In genomic region chr22:45535400-45535799, GRCh38 we compare ENCODE assay signal across 24 cellular contexts. TPM values are rescaled to one million over a fixed set of nuclear protein-coding genes. Genes with fewer than 3 reads are reported as not detected.
DNase-seq lines count a peak whose midpoint lies in the region; ATAC-seq and TF ChIP-seq lines count a peak whose summit lies in the region.
"Had no signal": no experiment of that assay in that cellular context is flagged by ENCODE, and none has a peak within 500 bp of the region (broad histone marks: within the 10 kb centered on the region; RNA-seq: fewer than 3 reads in every experiment).

No MANE protein-coding gene starts in this region.

- H3K9me3 ChIP-seq in right atrium auricular region (no peaks in the 10 kb centered on the region), esophagus (ENCODE audit: control insufficient read depth in 2 of 2, insufficient read depth in 1 of 2, low read depth in 1 of 2, low read length in 1 of 2) (no peaks in the 10 kb centered on the region), parathyroid adenoma (ENCODE audit: control insufficient read depth, low read length) (no peaks in the 10 kb centered on the region), uterus (no peaks in the 10 kb centered on the region)
- H3K9me3 ChIP-seq in CD4-positive, alpha-beta memory T cell (ENCODE audit: control insufficient read depth in 1 of 2, low read length in 2 of 2), result no peaks in the 10 kb centered on the region
- H3K9me3 ChIP-seq: BE2C, tibial nerve had no signal

- TF ChIP-seq CTCF in right atrium auricular region (IDR thresholded peaks at IDR 0.05), result no peak
- TF ChIP-seq CTCF in parathyroid adenoma (IDR thresholded peaks at IDR 0.05), result no peak
- no peak for TF ChIP-seq CTCF in uterus (IDR thresholded peaks at IDR 0.05)

- WGBS in esophagus, 2 donors, result 33 to 53% methylated on average over 4 of the region's 4 CpGs

- no peak overlapping the region for H3K9ac ChIP-seq in parathyroid adenoma
- H3K9ac ChIP-seq: GM23248 had no signal

- H3K27me3 ChIP-seq in right atrium auricular region (no peaks in the 10 kb centered on the region), esophagus (ENCODE audit: control insufficient read depth in 1 of 2, insufficient read depth in 2 of 2, low read length in 2 of 2) (no peaks in the 10 kb centered on the region), parathyroid adenoma (ENCODE audit: control insufficient read depth, insufficient read depth, low read length) (no peaks in the 10 kb centered on the region), uterus (no peaks in the 10 kb centered on the region)
- no peaks in the 10 kb centered on the region for H3K27me3 ChIP-seq in CD4-positive, alpha-beta memory T cell (ENCODE audit: insufficient read depth, low read length)
- H3K27me3 ChIP-seq: BE2C had no signal

- no peak overlapping the region for H2AFZ ChIP-seq in parathyroid adenoma
- H2AFZ ChIP-seq: GM23248 had no signal

- H3K4me3 ChIP-seq in right atrium auricular region (no peak overlapping the region), esophagus (ENCODE audit: low read depth in 1 of 2, low read length in 2 of 2) (no peak overlapping the region), parathyroid adenoma (ENCODE audit: low read depth, low read length) (no peak overlapping the region), uterus (no peak overlapping the region)
- no peak overlapping the region for H3K4me3 ChIP-seq in CD4-positive, alpha-beta memory T cell (ENCODE audit: low read length in 2 of 2)
- H3K4me3 ChIP-seq: GM23248, tibial nerve had no signal

- H3K4me1 ChIP-seq in right atrium auricular region (peaks cover 0 to 23% of the 10 kb centered on the region in 2 donors), esophagus (ENCODE audit: control insufficient read depth in 2 of 2, insufficient read depth in 2 of 2, low read length in 1 of 2) (peaks cover 19 to 36% of the 10 kb centered on the region in 2 donors), parathyroid adenoma (peaks cover 52% of the 10 kb centered on the region), uterus (peaks cover 0 to 21% of the 10 kb centered on the region in 2 donors)
- no peaks in the 10 kb centered on the region for H3K4me1 ChIP-seq in CD4-positive, alpha-beta memory T cell (ENCODE audit: insufficient read depth, low read length)

- H3K27ac ChIP-seq in right atrium auricular region (no peak overlapping the region), esophagus (ENCODE audit: low read depth in 2 of 2, low read length in 1 of 2) (peak overlapping the region; percentile 93 to 95), parathyroid adenoma (peak overlapping the region; percentile 97), uterus (peak overlapping the region; percentile 84 to 88)
- H3K27ac ChIP-seq in CD4-positive, alpha-beta memory T cell (ENCODE audit: low read depth, low read length), result no peak overlapping the region
- H3K27ac ChIP-seq: GM23248, tibial nerve, WERI-Rb-1 had no signal

- H3K27ac Mint-ChIP-seq in CD4-positive, alpha-beta memory T cell, result no peak overlapping the region
- H3K27ac Mint-ChIP-seq in activated T-helper 2 cell treated with anti-CD3 and anti-CD28 coated beads, Interferon-gamma antibody, Interleukin-2, Interleukin-4, amounts not matched to agents 10 μg/mL and 5 μg/mL and 100 μg/mL, durations not matched to agents 14 hours and 24 hours and 36 hours, result no peak overlapping the region
- H3K27ac Mint-ChIP-seq: activated naive CD8-positive, alpha-beta T cell treated with anti-CD3 and anti-CD28 coated beads for 36 hours; natural killer cell; stimulated activated naive B cell treated with anti-CD40 and anti-IgM and Interleukin-4, amounts not matched to agents 10 μg/mL and 1 μg/mL and 100 μg/mL, for 72 hours; T-helper 2 cell treated with Interferon-gamma antibody and Interleukin-4, amounts not matched to agents 5 μg/mL and 100 μg/mL, for 36 hours had no signal

- H3K79me2 ChIP-seq in parathyroid adenoma, result peaks cover 5% of the 10 kb centered on the region

- H3K27me3 Mint-ChIP-seq in CD4-positive, alpha-beta memory T cell, result peaks cover 2 to 5% of the 10 kb centered on the region in 2 donors
- no peaks in the 10 kb centered on the region for H3K27me3 Mint-ChIP-seq in activated T-helper 2 cell treated with anti-CD3 and anti-CD28 coated beads, Interferon-gamma antibody, Interleukin-2, Interleukin-4, amounts not matched to agents 10 μg/mL and 5 μg/mL and 100 μg/mL, durations not matched to agents 14 hours and 24 hours and 36 hours (ENCODE audit: low read depth)
- H3K27me3 Mint-ChIP-seq: activated naive CD8-positive, alpha-beta T cell treated with anti-CD3 and anti-CD28 coated beads for 36 hours had no signal

- ATAC-seq in Right ventricle myocardium inferior (no peak), Right ventricle myocardium superior (ENCODE audit: poor library complexity) (no peak)
- ATAC-seq: left cardiac atrium; natural killer cell; stimulated activated naive B cell treated with anti-CD40 and anti-IgM and Interleukin-4, amounts not matched to agents 10 μg/mL and 1 μg/mL and 100 μg/mL, for 72 hours had no signal

- CTCF ChIA-PET in CD4-positive, alpha-beta memory T cell (lab: Charles Lee; ENCODE audit: partially characterized antibody), result no interaction called here

- intact Hi-C loops in Right ventricle myocardium inferior (cut with DNase I), result no loop called here
- intact Hi-C loops in uterus (cut with DNase I; ENCODE audit: low total_unique reads), result no loop called here
- intact Hi-C loops in CD4-positive, alpha-beta memory T cell (cut with micrococcal nuclease), result no loop called here
- intact Hi-C loops in activated T-helper 2 cell treated with anti-CD3 and anti-CD28 coated beads, Interferon-gamma antibody, Interleukin-2, Interleukin-4, amounts not matched to agents 10 μg/mL and 5 μg/mL and 100 μg/mL, durations not matched to agents 14 hours and 24 hours and 36 hours (cut with micrococcal nuclease), result no loop called here
- intact Hi-C loops in Right ventricle myocardium superior (cut with DNase I), result no loop called here

- H3K4me2 ChIP-seq in parathyroid adenoma (ENCODE audit: low read length), result no peak overlapping the region

- peaks cover 20% of the 10 kb centered on the region for H3K36me3 ChIP-seq in right atrium auricular region
- no peaks in the 10 kb centered on the region for H3K36me3 ChIP-seq in esophagus (ENCODE audit: control insufficient read depth in 2 of 2, insufficient read depth in 2 of 2, low read length in 1 of 2)
- H3K36me3 ChIP-seq in parathyroid adenoma (ENCODE audit: control insufficient read depth, insufficient read depth, low read length), result no peaks in the 10 kb centered on the region
- no peaks in the 10 kb centered on the region for H3K36me3 ChIP-seq in uterus
- no peaks in the 10 kb centered on the region for H3K36me3 ChIP-seq in CD4-positive, alpha-beta memory T cell (ENCODE audit: insufficient read depth, low read length)
- H3K36me3 ChIP-seq: BE2C, tibial nerve had no signal

- no peaks in the 10 kb centered on the region for H3K36me3 Mint-ChIP-seq in CD4-positive, alpha-beta memory T cell
- H3K36me3 Mint-ChIP-seq in activated T-helper 2 cell treated with anti-CD3 and anti-CD28 coated beads, Interferon-gamma antibody, Interleukin-2, Interleukin-4, amounts not matched to agents 10 μg/mL and 5 μg/mL and 100 μg/mL, durations not matched to agents 14 hours and 24 hours and 36 hours (ENCODE audit: low read depth), result no peaks in the 10 kb centered on the region
- H3K36me3 Mint-ChIP-seq: activated naive CD8-positive, alpha-beta T cell treated with anti-CD3 and anti-CD28 coated beads for 36 hours; natural killer cell; stimulated activated naive B cell treated with anti-CD40 and anti-IgM and Interleukin-4, amounts not matched to agents 10 μg/mL and 1 μg/mL and 100 μg/mL, for 72 hours had no signal

- H3K4me3 Mint-ChIP-seq in CD4-positive, alpha-beta memory T cell, result no peak overlapping the region
- H3K4me3 Mint-ChIP-seq in activated T-helper 2 cell treated with anti-CD3 and anti-CD28 coated beads, Interferon-gamma antibody, Interleukin-2, Interleukin-4, amounts not matched to agents 10 μg/mL and 5 μg/mL and 100 μg/mL, durations not matched to agents 14 hours and 24 hours and 36 hours (ENCODE audit: low read depth), result no peak overlapping the region
- H3K4me3 Mint-ChIP-seq: activated naive CD8-positive, alpha-beta T cell treated with anti-CD3 and anti-CD28 coated beads for 36 hours; natural killer cell; stimulated activated naive B cell treated with anti-CD40 and anti-IgM and Interleukin-4, amounts not matched to agents 10 μg/mL and 1 μg/mL and 100 μg/mL, for 72 hours; T-helper 2 cell treated with Interferon-gamma antibody and Interleukin-4, amounts not matched to agents 5 μg/mL and 100 μg/mL, for 36 hours had no signal

- H3K9me3 Mint-ChIP-seq in CD4-positive, alpha-beta memory T cell, result no peaks in the 10 kb centered on the region
- no peaks in the 10 kb centered on the region for H3K9me3 Mint-ChIP-seq in activated T-helper 2 cell treated with anti-CD3 and anti-CD28 coated beads, Interferon-gamma antibody, Interleukin-2, Interleukin-4, amounts not matched to agents 10 μg/mL and 5 μg/mL and 100 μg/mL, durations not matched to agents 14 hours and 24 hours and 36 hours
- H3K9me3 Mint-ChIP-seq: activated naive CD8-positive, alpha-beta T cell treated with anti-CD3 and anti-CD28 coated beads for 36 hours; natural killer cell; stimulated activated naive B cell treated with anti-CD40 and anti-IgM and Interleukin-4, amounts not matched to agents 10 μg/mL and 1 μg/mL and 100 μg/mL, for 72 hours; T-helper 2 cell treated with Interferon-gamma antibody and Interleukin-4, amounts not matched to agents 5 μg/mL and 100 μg/mL, for 36 hours had no signal

- POLR2A ChIA-PET in CD4-positive, alpha-beta memory T cell (lab: Charles Lee; ENCODE audit: partially characterized antibody), result no interaction called here

- H3K4me1 Mint-ChIP-seq in CD4-positive, alpha-beta memory T cell, result no peaks in the 10 kb centered on the region
- H3K4me1 Mint-ChIP-seq in activated T-helper 2 cell treated with anti-CD3 and anti-CD28 coated beads, Interferon-gamma antibody, Interleukin-2, Interleukin-4, amounts not matched to agents 10 μg/mL and 5 μg/mL and 100 μg/mL, durations not matched to agents 14 hours and 24 hours and 36 hours (ENCODE audit: low read depth), result no peaks in the 10 kb centered on the region
- H3K4me1 Mint-ChIP-seq: activated naive CD8-positive, alpha-beta T cell treated with anti-CD3 and anti-CD28 coated beads for 36 hours; natural killer cell; stimulated activated naive B cell treated with anti-CD40 and anti-IgM and Interleukin-4, amounts not matched to agents 10 μg/mL and 1 μg/mL and 100 μg/mL, for 72 hours had no signal

- DNase-seq in Right ventricle myocardium inferior (ENCODE audit: missing footprints) (peak; percentile 35), right atrium auricular region (ENCODE audit: low spot score) (no peak), uterus (no peak), Right ventricle myocardium superior (no peak)
- DNase-seq in CD4-positive, alpha-beta memory T cell, result no peak
- no peak for DNase-seq in activated T-helper 2 cell treated with anti-CD3 and anti-CD28 coated beads, Interferon-gamma antibody, Interleukin-2, Interleukin-4, amounts not matched to agents 10 μg/mL and 5 μg/mL and 100 μg/mL, durations not matched to agents 14 hours and 24 hours and 36 hours (ENCODE audit: low spot score)
- DNase-seq: activated CD8-positive, alpha-beta memory T cell treated with anti-CD3 and anti-CD28 coated beads, Interleukin-2, amount 50 U/mL, for 4 hours; activated naive CD8-positive, alpha-beta T cell treated with anti-CD3 and anti-CD28 coated beads for 36 hours; BE2C; effector CD4-positive, alpha-beta T cell; glutamatergic neuron; GM23248; left cardiac atrium; mesendoderm; natural killer cell; NCI-H1436; NCI-H510A treated with DMSO at 0.1 percent for 48 hours; small intestine; stimulated activated naive B cell treated with anti-CD40 and anti-IgM and Interleukin-4, amounts not matched to agents 10 μg/mL and 1 μg/mL and 100 μg/mL, for 72 hours; WERI-Rb-1 had no signal

- no peak for TF ChIP-seq POLR2A in uterus (IDR thresholded peaks at IDR 0.05)

RNA-seq across cellular contexts. Expression of gene FBLN1, which starts 32.7 kb away (rescaled TPM):
- total RNA-seq in Right ventricle myocardium inferior (113 TPM), right atrium auricular region (100 to 1,000 TPM in 1 of 2 donors, 10 to 100 TPM in 1; 92.8 to 354 TPM), uterus (100 to 1,000 TPM; 388 to 644 (median 479) TPM), Right ventricle myocardium superior (89.5 TPM)
- 10 to 100 TPM; 18.8 to 50.3 TPM for polyA plus RNA-seq in esophagus
- total RNA-seq in CD4-positive, alpha-beta memory T cell, result not detected
- polyA plus RNA-seq in CD4-positive, alpha-beta memory T cell, result not detected
- not detected in 2 replicates for total RNA-seq in activated T-helper 2 cell treated with anti-CD3 and anti-CD28 coated beads, Interferon-gamma antibody, Interleukin-2, Interleukin-4, amounts not matched to agents 10 μg/mL and 5 μg/mL and 100 μg/mL, durations not matched to agents 14 hours and 24 hours and 36 hours

Comparison
In these comparisons a context has a peak if more than half of its experiments do, and no peak if none do; other contexts are left out.
1. H3K27ac ChIP-seq: peak in esophagus (2 of 2), parathyroid adenoma (single experiment) and uterus (2 of 2); none in right atrium auricular region (0 of 2) and CD4-positive, alpha-beta memory T cell (single experiment).
2. RNA of gene FBLN1, which starts 32.7 kb away (total RNA-seq): 388 to 644 TPM in uterus, 92.8 to 354 TPM in right atrium auricular region, 113 TPM in Right ventricle myocardium inferior (single experiment) and 89.5 TPM in Right ventricle myocardium superior (single experiment); not detected in activated T-helper 2 cell treated with anti-CD3 and anti-CD28 coated beads, Interferon-gamma antibody, Interleukin-2, Interleukin-4, amounts not matched to agents 10 μg/mL and 5 μg/mL and 100 μg/mL, durations not matched to agents 14 hours and 24 hours and 36 hours and not detected in CD4-positive, alpha-beta memory T cell; every median in the first group is over 10 times any median in the second.